Comparison of ENCODE assay signal across 21 cellular contexts in genomic region chr20:43430265-43430664, GRCh38.
"Had no signal": no experiment of that assay in that cellular context is flagged by ENCODE, and none has a peak within 500 bp of the region (broad histone marks: within the 10 kb centered on the region; RNA-seq: fewer than 3 reads in every experiment).

No MANE protein-coding gene starts in this region.

- DNase-seq: activated CD4-positive, alpha-beta T cell treated with anti-CD3 and anti-CD28 coated beads, Interleukin-2, amount 50 U/mL, for 1 hour; activated CD4-positive, CD25-positive, alpha-beta regulatory T cell; activated T-cell treated with anti-CD3 and anti-CD28 coated beads, Interleukin-2, amount 50 U/mL, for 1 hour; amniotic stem cell; body of pancreas; central memory CD4-positive, alpha-beta T cell; effector CD8-positive, alpha-beta T cell; hypothalamus; islet precursor cell; left ventricle myocardium inferior; psoas muscle; sigmoid colon; stimulated activated CD4-positive, alpha-beta T cell treated with anti-CD3 and anti-CD28 coated beads, Interleukin-2, amount 100 ng/mL, for 24 hours; stimulated activated naive CD4-positive, alpha-beta T cell; trophoblast cell had no signal

- H3K4me1 Mint-ChIP-seq: nephron had no signal

- H3K36me3 ChIP-seq: gastroesophageal sphincter, left ventricle myocardium inferior, sigmoid colon had no signal

- H3K27me3 ChIP-seq: body of pancreas had no signal

- H3K27ac ChIP-seq: body of pancreas, coronary artery, gastroesophageal sphincter, left ventricle myocardium inferior, psoas muscle, sigmoid colon had no signal

- H3K36me3 Mint-ChIP-seq: activated naive CD4-positive, alpha-beta T cell treated with anti-CD3 and anti-CD28 coated beads, Interleukin-2, amount 50 U/mL, for 72 hours; memory B cell had no signal

- FAIRE-seq: TTC549 had no signal

- ATAC-seq: activated naive CD4-positive, alpha-beta T cell treated with anti-CD3 and anti-CD28 coated beads, Interleukin-2, amount 50 U/mL, for 72 hours; body of pancreas; gastroesophageal sphincter; psoas muscle had no signal

- H3K4me3 Mint-ChIP-seq: memory B cell, nephron had no signal

- H3K27ac Mint-ChIP-seq: activated naive CD4-positive, alpha-beta T cell treated with anti-CD3 and anti-CD28 coated beads, Interleukin-2, amount 50 U/mL, for 72 hours; memory B cell; nephron had no signal

- H3K4me3 ChIP-seq: body of pancreas, coronary artery, gastroesophageal sphincter, left ventricle myocardium inferior, psoas muscle, sigmoid colon had no signal

- H3K4me1 ChIP-seq: body of pancreas, gastroesophageal sphincter, left ventricle myocardium inferior, psoas muscle, sigmoid colon had no signal

- H3K9me3 ChIP-seq: body of pancreas, left ventricle myocardium inferior, psoas muscle, sigmoid colon had no signal

- H3K9me3 Mint-ChIP-seq: activated naive CD4-positive, alpha-beta T cell treated with anti-CD3 and anti-CD28 coated beads, Interleukin-2, amount 50 U/mL, for 72 hours; nephron had no signal
